ENCODE assay signal across 4 cellular contexts in genomic region chr3:3828417-3828816, GRCh38. TPM values are rescaled to one million over a fixed set of nuclear protein-coding genes. Genes with fewer than 3 reads are reported as not detected.
"Had no signal": no experiment of that assay in that cellular context is flagged by ENCODE, and none has a peak within 500 bp of the region (broad histone marks: within the 10 kb centered on the region; RNA-seq: fewer than 3 reads in every experiment).

No MANE protein-coding gene starts in this region.

RNA-seq across cellular contexts. Expression of gene LRRN1, which starts 29.2 kb away (rescaled TPM):
- total RNA-seq: dermis blood vessel endothelial cell, dermis microvascular lymphatic vessel endothelial cell, endothelial cell of umbilical vein, glomerular endothelial cell had no signal
